ENCODE assay signal across 15 cellular contexts in the genomic region with DNA sequence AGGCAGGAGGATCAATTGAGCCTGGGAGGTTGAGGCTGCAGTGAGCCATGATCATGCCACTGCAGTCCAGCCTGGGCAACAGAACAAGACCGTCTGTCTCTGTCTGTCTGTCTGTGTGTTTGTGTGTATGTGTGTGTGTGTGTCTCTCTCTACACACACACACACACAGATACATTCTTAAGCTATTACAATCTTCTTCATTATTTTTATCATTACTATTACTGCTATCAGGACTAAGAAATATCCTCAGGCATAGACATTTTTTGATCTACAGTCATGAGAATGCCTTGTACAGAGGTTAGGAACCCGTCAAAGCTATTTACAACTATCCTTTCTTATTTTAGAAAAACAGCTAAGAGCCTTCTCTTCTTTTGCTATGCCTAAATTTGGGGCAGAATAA.
A peak's percentile ranks its signal among the peaks of the same experiment; 100 is the strongest.
DNase-seq lines count a peak whose midpoint lies in the region; ATAC-seq lines count a peak whose summit lies in the region.
"Had no signal": no experiment of that assay in that cellular context is flagged by ENCODE, and none has a peak within 500 bp of the region (broad histone marks: within the 10 kb centered on the region; RNA-seq: fewer than 3 reads in every experiment).

No MANE protein-coding gene starts in this region.

- H3K4me1 ChIP-seq in rectal smooth muscle tissue (ENCODE audit: control insufficient read depth, insufficient read depth, low read length) = peaks cover 10% of the 10 kb centered on the region
- H3K4me1 ChIP-seq: HAP-1 had no signal

- DNase-seq in EL (peak; percentile 53), foreskin melanocyte (peak; percentile 67), AG20443 (ENCODE audit: low spot score) (no peak), NCI-H2081 treated with DMSO at 0.1 percent for 48 hours (lab: John Stamatoyannopoulos, UW) (no peak), NCI-H1694 treated with DMSO at 0.1 percent for 48 hours (lab: John Stamatoyannopoulos, UW) (no peak)
- DNase-seq: ACHN; C1 segment of cervical spinal cord; CD4-positive, alpha-beta memory T cell; DMS79; GDM1 had no signal

- peak overlapping the region; percentile 48 for H3K27ac ChIP-seq in rectal smooth muscle tissue (ENCODE audit: low read depth, low read length)
- H3K27ac ChIP-seq: HL-60 had no signal

- ATAC-seq in HG02938 (IDR thresholded peaks at IDR 0.05; ENCODE audit: unreplicated experiment) = no peak
- ATAC-seq: K562 had no signal

- H3K4me3 ChIP-seq in rectal smooth muscle tissue (ENCODE audit: low read length) = no peak overlapping the region
- H3K4me3 ChIP-seq: HAP-1, K562 had no signal

- no peaks in the 10 kb centered on the region for H3K36me3 ChIP-seq in rectal smooth muscle tissue (ENCODE audit: control insufficient read depth, insufficient read depth, low read length)
- H3K36me3 ChIP-seq: HAP-1 had no signal

- H3K9ac ChIP-seq in rectal smooth muscle tissue (ENCODE audit: low read length) = no peak overlapping the region

- no peaks in the 10 kb centered on the region for H3K27me3 ChIP-seq in rectal smooth muscle tissue (ENCODE audit: control insufficient read depth, insufficient read depth, low read length)

Comparison
In these comparisons a context has a peak if more than half of its experiments do, and no peak if none do; other contexts are left out.
1. DNase-seq: peak in EL (single experiment) and foreskin melanocyte (single experiment); none in AG20443 (single experiment), NCI-H2081 treated with DMSO at 0.1 percent for 48 hours (single experiment) and NCI-H1694 treated with DMSO at 0.1 percent for 48 hours (single experiment).